17 cellular contexts compared by ENCODE assay signal in genomic region chr1:240803151-240803550, GRCh38.
DNase-seq lines count a peak whose midpoint lies in the region; ATAC-seq and TF ChIP-seq lines count a peak whose summit lies in the region.
"Had no signal": no experiment of that assay in that cellular context is flagged by ENCODE, and none has a peak within 500 bp of the region (broad histone marks: within the 10 kb centered on the region; RNA-seq: fewer than 3 reads in every experiment).

No MANE protein-coding gene starts in this region.

- no peak for TF ChIP-seq POLR2A in gastrocnemius medialis (IDR thresholded peaks at IDR 0.05)

- peak; percentile 87 for DNase-seq in DMS53 treated with DMSO at 0.1 percent for 48 hours (lab: John Stamatoyannopoulos, UW; ENCODE audit: unreplicated experiment)
- peak; percentile 47 for DNase-seq in MG63
- peak; percentile 24 to 76 for DNase-seq in cardiac fibroblast (ENCODE audit: low read depth in 2 of 2)
- DNase-seq in non-pigmented ciliary epithelial cell (ENCODE audit: low read depth): peak; percentile 54
- no peak for DNase-seq in activated CD8-positive, alpha-beta memory T cell treated with anti-CD3 and anti-CD28 coated beads, Interleukin-2, amount 10 ng/mL, durations not matched to agents 7 days and 5 days
- no peak for DNase-seq in gastrocnemius medialis
- no peak for DNase-seq in NCI-H510A (lab: John Stamatoyannopoulos, UW)
- DNase-seq: activated B cell treated with CpG ODN at 0.5 μM for 24 hours; DMS 273 treated with DMSO at 0.1 percent for 48 hours; KG1; NCI-H510A treated with DMSO at 0.1 percent for 48 hours; posterior cingulate gyrus; stimulated activated CD4-positive, alpha-beta T cell treated with anti-CD3 and anti-CD28 coated beads, Interleukin-4, amount 100 ng/mL, for 1 hour; stimulated activated naive CD8-positive, alpha-beta T cell treated with anti-CD3 and anti-CD28 coated beads, Interleukin-15, amount 100 ng/mL, for 72 hours had no signal

- H3K27me3 Mint-ChIP-seq in activated CD8-positive, alpha-beta memory T cell treated with anti-CD3 and anti-CD28 coated beads, Interleukin-2, amount 10 ng/mL, durations not matched to agents 7 days and 5 days: no peaks in the 10 kb centered on the region
- H3K27me3 Mint-ChIP-seq: activated B cell treated with CpG ODN at 0.5 μM for 24 hours; stimulated activated naive CD8-positive, alpha-beta T cell treated with anti-CD3 and anti-CD28 coated beads, Interleukin-15, amount 100 ng/mL, for 72 hours had no signal

- H3K27ac Mint-ChIP-seq in activated CD8-positive, alpha-beta memory T cell treated with anti-CD3 and anti-CD28 coated beads, Interleukin-2, amount 10 ng/mL, durations not matched to agents 7 days and 5 days: no peak overlapping the region
- H3K27ac Mint-ChIP-seq: activated B cell treated with CpG ODN at 0.5 μM for 24 hours; stimulated activated naive CD8-positive, alpha-beta T cell treated with anti-CD3 and anti-CD28 coated beads, Interleukin-15, amount 100 ng/mL, for 72 hours had no signal

- H3K36me3 Mint-ChIP-seq in activated CD8-positive, alpha-beta memory T cell treated with anti-CD3 and anti-CD28 coated beads, Interleukin-2, amount 10 ng/mL, durations not matched to agents 7 days and 5 days: no peaks in the 10 kb centered on the region

- H3K9me3 ChIP-seq in MG63: no peaks in the 10 kb centered on the region
- no peaks in the 10 kb centered on the region for H3K9me3 ChIP-seq in gastrocnemius medialis
- H3K9me3 ChIP-seq: HAP-1 had no signal

- no peaks in the 10 kb centered on the region for H3K4me1 Mint-ChIP-seq in activated CD8-positive, alpha-beta memory T cell treated with anti-CD3 and anti-CD28 coated beads, Interleukin-2, amount 10 ng/mL, durations not matched to agents 7 days and 5 days
- H3K4me1 Mint-ChIP-seq: activated B cell treated with CpG ODN at 0.5 μM for 24 hours; stimulated activated naive CD8-positive, alpha-beta T cell treated with anti-CD3 and anti-CD28 coated beads, Interleukin-15, amount 100 ng/mL, for 72 hours had no signal

- CTCF ChIA-PET in activated CD8-positive, alpha-beta memory T cell treated with anti-CD3 and anti-CD28 coated beads, Interleukin-2, amount 10 ng/mL, durations not matched to agents 7 days and 5 days (lab: Charles Lee): no interaction called here

- no peak overlapping the region for H3K4me3 Mint-ChIP-seq in activated CD8-positive, alpha-beta memory T cell treated with anti-CD3 and anti-CD28 coated beads, Interleukin-2, amount 10 ng/mL, durations not matched to agents 7 days and 5 days
- H3K4me3 Mint-ChIP-seq: activated B cell treated with CpG ODN at 0.5 μM for 24 hours; stimulated activated naive CD8-positive, alpha-beta T cell treated with anti-CD3 and anti-CD28 coated beads, Interleukin-15, amount 100 ng/mL, for 72 hours had no signal

- in situ Hi-C loops in gastrocnemius medialis (cut with MboI; ENCODE audit: low sequenced_read_pairs in 4 of 4): no loop called here

- intact Hi-C loops in gastrocnemius medialis (cut with DNase I; ENCODE audit: low total_unique reads): no loop called here

- H3K27me3 ChIP-seq in MG63: no peaks in the 10 kb centered on the region
- H3K27me3 ChIP-seq in gastrocnemius medialis: no peaks in the 10 kb centered on the region

- H3K36me3 ChIP-seq in MG63 (no peaks in the 10 kb centered on the region), gastrocnemius medialis (no peaks in the 10 kb centered on the region)
- H3K36me3 ChIP-seq: HAP-1 had no signal

- TF ChIP-seq CTCF in cardiac fibroblast (IDR thresholded peaks at IDR 0.05; ENCODE audit: low read depth, low read length) (no peak), gastrocnemius medialis (IDR thresholded peaks at IDR 0.05 in 4 of 5, conservative IDR thresholded peaks at IDR 0.05 in 1 of 5) (no peak)

- no peaks in the 10 kb centered on the region for H3K9me3 Mint-ChIP-seq in activated CD8-positive, alpha-beta memory T cell treated with anti-CD3 and anti-CD28 coated beads, Interleukin-2, amount 10 ng/mL, durations not matched to agents 7 days and 5 days (ENCODE audit: low read depth)
- H3K9me3 Mint-ChIP-seq: activated B cell treated with CpG ODN at 0.5 μM for 24 hours; stimulated activated naive CD8-positive, alpha-beta T cell treated with anti-CD3 and anti-CD28 coated beads, Interleukin-15, amount 100 ng/mL, for 72 hours had no signal

- H3K27ac ChIP-seq in gastrocnemius medialis: no peak overlapping the region

- ATAC-seq in activated CD8-positive, alpha-beta memory T cell treated with anti-CD3 and anti-CD28 coated beads, Interleukin-2, amount 10 ng/mL, durations not matched to agents 7 days and 5 days: no peak
- ATAC-seq in gastrocnemius medialis: no peak
- no peak for ATAC-seq in GM19397 (IDR thresholded peaks at IDR 0.05; ENCODE audit: unreplicated experiment)
- ATAC-seq: stimulated activated naive CD8-positive, alpha-beta T cell treated with anti-CD3 and anti-CD28 coated beads, Interleukin-15, amount 100 ng/mL, for 72 hours had no signal

- no peaks in the 10 kb centered on the region for H3K4me1 ChIP-seq in gastrocnemius medialis
- H3K4me1 ChIP-seq: HAP-1 had no signal

- H3K4me3 ChIP-seq in MG63: no peak overlapping the region
- H3K4me3 ChIP-seq in cardiac fibroblast (replicated peaks in 1 of 2; ENCODE audit: low read depth in 2 of 2, low read length in 2 of 2): no peak overlapping the region
- no peak overlapping the region for H3K4me3 ChIP-seq in gastrocnemius medialis
- H3K4me3 ChIP-seq: HAP-1, lung had no signal

Comparison
In these comparisons a context has a peak if more than half of its experiments do, and no peak if none do; other contexts are left out.
1. DNase-seq: peak in DMS53 treated with DMSO at 0.1 percent for 48 hours (single experiment), MG63 (single experiment), cardiac fibroblast (2 of 2) and non-pigmented ciliary epithelial cell (single experiment); none in activated CD8-positive, alpha-beta memory T cell treated with anti-CD3 and anti-CD28 coated beads, Interleukin-2, amount 10 ng/mL, durations not matched to agents 7 days and 5 days (single experiment), gastrocnemius medialis (0 of 2) and NCI-H510A (single experiment).